Comparison of ENCODE assay signal across 22 cellular contexts in the genomic region with DNA sequence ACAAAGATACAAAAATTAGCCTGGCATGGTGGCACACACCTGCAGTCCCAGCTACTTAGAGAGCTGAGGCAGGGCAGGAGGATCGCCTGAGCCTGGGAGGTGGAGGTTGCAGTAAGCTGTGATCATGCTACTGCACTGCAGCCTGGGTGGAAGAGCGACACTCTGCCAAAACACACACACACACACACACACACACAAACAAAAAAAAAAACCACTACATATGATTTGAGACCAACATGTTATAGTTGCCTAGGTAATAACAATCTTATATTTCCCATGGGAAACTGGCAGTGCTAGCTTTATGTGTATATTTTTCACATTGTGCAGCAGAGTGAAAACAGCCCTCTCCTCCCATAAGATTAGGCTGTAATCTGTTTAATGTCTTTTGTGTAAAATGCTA. TPM values are rescaled to one million over a fixed set of nuclear protein-coding genes. Genes with fewer than 3 reads are reported as not detected.
A peak's percentile ranks its signal among the peaks of the same experiment; 100 is the strongest.
DNase-seq lines count a peak whose midpoint lies in the region; ATAC-seq and TF ChIP-seq lines count a peak whose summit lies in the region.
"Had no signal": no experiment of that assay in that cellular context is flagged by ENCODE, and none has a peak within 500 bp of the region (broad histone marks: within the 10 kb centered on the region; RNA-seq: fewer than 3 reads in every experiment).

No MANE protein-coding gene starts in this region.

- ATAC-seq in Right ventricle myocardium inferior (no peak), HG03039 (IDR thresholded peaks at IDR 0.05; ENCODE audit: unreplicated experiment) (no peak)

- no peak overlapping the region for H3K4me3 ChIP-seq in left ventricle myocardium inferior
- H3K4me3 ChIP-seq in subcutaneous abdominal adipose tissue (ENCODE audit: low read depth in 1 of 5, low read length in 5 of 5): no peak overlapping the region
- H3K4me3 ChIP-seq: HAP-1 had no signal

- DNase-seq in left ventricle myocardium inferior (no peak), Right ventricle myocardium inferior (ENCODE audit: missing footprints) (no peak), endothelial cell (ENCODE audit: low spot score) (no peak), DMS53 treated with DMSO at 0.1 percent for 48 hours (lab: John Stamatoyannopoulos, UW; ENCODE audit: unreplicated experiment) (no peak)
- DNase-seq: CD8-positive, alpha-beta memory T cell; DMS 273 treated with DMSO at 0.1 percent for 48 hours; DMS79 treated with DMSO at 0.1 percent for 48 hours; GF-D8; GOT3; NCI-H1048; NCI-H1417; NCI-H1694; NCI-H2029 treated with DMSO at 0.1 percent for 48 hours; NCI-H524; NCI-H748 treated with DMSO at 0.1 percent for 48 hours; RPMI8226; SHP77 treated with DMSO at 0.1 percent for 48 hours had no signal

- peaks cover 56% of the 10 kb centered on the region for H3K4me1 ChIP-seq in left ventricle myocardium inferior
- H3K4me1 ChIP-seq in subcutaneous abdominal adipose tissue (ENCODE audit: control insufficient read depth in 5 of 5, insufficient read depth in 5 of 5, low read length in 5 of 5): peaks cover 2 to 39% (median 34%) of the 10 kb centered on the region in 5 donors

- intact Hi-C loops in left ventricle myocardium inferior (cut with micrococcal nuclease): no loop called here
- intact Hi-C loops in Right ventricle myocardium inferior (cut with DNase I): no loop called here

- no peak overlapping the region for H3K4me3 Mint-ChIP-seq in endothelial cell (ENCODE audit: unreplicated experiment)
- H3K4me3 Mint-ChIP-seq: CD14-positive monocyte had no signal

- no peak for TF ChIP-seq CTCF in left ventricle myocardium inferior (IDR thresholded peaks at IDR 0.05; ENCODE audit: borderline replicate concordance)
- no peak for TF ChIP-seq CTCF in VCaP (conservative IDR thresholded peaks at IDR 0.05)
- no peak for TF ChIP-seq CTCF in endothelial cell (IDR thresholded peaks at IDR 0.05; ENCODE audit: unreplicated experiment)

- H3K36me3 Mint-ChIP-seq in endothelial cell (ENCODE audit: low read depth, unreplicated experiment): peaks cover 11% of the 10 kb centered on the region
- H3K36me3 Mint-ChIP-seq: CD14-positive monocyte had no signal

- no peaks in the 10 kb centered on the region for H3K9me3 ChIP-seq in left ventricle myocardium inferior (replicated peaks)
- no peaks in the 10 kb centered on the region for H3K9me3 ChIP-seq in subcutaneous abdominal adipose tissue (ENCODE audit: control insufficient read depth in 5 of 5, low read length in 5 of 5)
- H3K9me3 ChIP-seq: HAP-1 had no signal

- H3K27ac Mint-ChIP-seq in endothelial cell (ENCODE audit: unreplicated experiment): peak overlapping the region; percentile 99
- H3K27ac Mint-ChIP-seq: CD14-positive monocyte; CD8-positive, alpha-beta memory T cell had no signal

- H3K9ac ChIP-seq in subcutaneous abdominal adipose tissue (ENCODE audit: low read length in 5 of 5): no peak overlapping the region

- no peaks in the 10 kb centered on the region for H3K9me3 Mint-ChIP-seq in endothelial cell (ENCODE audit: unreplicated experiment)
- H3K9me3 Mint-ChIP-seq: CD8-positive, alpha-beta memory T cell had no signal

- no peaks in the 10 kb centered on the region for H3K36me3 ChIP-seq in left ventricle myocardium inferior
- H3K36me3 ChIP-seq in subcutaneous abdominal adipose tissue (ENCODE audit: control insufficient read depth in 5 of 5, insufficient read depth in 5 of 5, low read length in 5 of 5): no peaks in the 10 kb centered on the region
- H3K36me3 ChIP-seq: HAP-1 had no signal

- peaks cover 53% of the 10 kb centered on the region for H3K4me1 Mint-ChIP-seq in endothelial cell (ENCODE audit: unreplicated experiment)

- no peaks in the 10 kb centered on the region for H3K27me3 ChIP-seq in left ventricle myocardium inferior (ENCODE audit: low read depth)
- no peaks in the 10 kb centered on the region for H3K27me3 ChIP-seq in subcutaneous abdominal adipose tissue (ENCODE audit: control insufficient read depth in 5 of 5, insufficient read depth in 4 of 5, low read length in 5 of 5)

- peak overlapping the region; percentile 88 for H3K27ac ChIP-seq in left ventricle myocardium inferior (replicated peaks)
- H3K27ac ChIP-seq in VCaP: peak overlapping the region; percentile 6; the same call in 1 of the 2 replicates
- H3K27ac ChIP-seq in subcutaneous abdominal adipose tissue (ENCODE audit: low read depth, low read length): peak overlapping the region; percentile 54

- peaks cover 4% of the 10 kb centered on the region for H3K27me3 Mint-ChIP-seq in endothelial cell (ENCODE audit: unreplicated experiment)

RNA-seq across cellular contexts. Expression of gene FAM241A, which starts 3.1 kb away (rescaled TPM):
- total RNA-seq in left ventricle myocardium inferior (7.6 TPM), Right ventricle myocardium inferior (8.8 TPM), endothelial cell (ENCODE audit: unreplicated experiment) (15.6 TPM)

Comparison
In these comparisons a context has a peak if more than half of its experiments do, and no peak if none do; other contexts are left out.
1. H3K27ac ChIP-seq: peak in every context shown above with its lines; median percentile 88 in left ventricle myocardium inferior; 54 in subcutaneous abdominal adipose tissue; 6 in VCaP.